Comparison of ENCODE assay signal across 9 cellular contexts in genomic region chr15:58546635-58547627, GRCh38.
DNase-seq lines count a peak whose midpoint lies in the region; ATAC-seq and TF ChIP-seq lines count a peak whose summit lies in the region.
"Had no signal": no experiment of that assay in that cellular context is flagged by ENCODE, and none has a peak within 500 bp of the region (broad histone marks: within the 10 kb centered on the region; RNA-seq: fewer than 3 reads in every experiment).

No MANE protein-coding gene starts in this region.

- peak overlapping the region; percentile 97 for H3K27ac Mint-ChIP-seq in activated CD4-positive, alpha-beta T cell treated with anti-CD3 and anti-CD28 coated beads, Interleukin-2, amount 10 ng/mL, durations not matched to agents 24 days and 14 days
- H3K27ac Mint-ChIP-seq in type B pancreatic cell, result peak overlapping the region; percentile 8

- H3K27ac ChIP-seq in adrenal gland, result peak overlapping the region; percentile 73 to 93 (median 78)

- no peak for TF ChIP-seq CTCF in adrenal gland (IDR thresholded peaks at IDR 0.05)
- no peak for TF ChIP-seq CTCF in kidney epithelial cell (IDR thresholded peaks at IDR 0.05; ENCODE audit: insufficient read depth, low read length, poor library complexity, severe bottlenecking)
- no peak for TF ChIP-seq CTCF in type B pancreatic cell (conservative IDR thresholded peaks at IDR 0.05)

- H3K27me3 ChIP-seq in adrenal gland (no peaks in the 10 kb centered on the region), kidney epithelial cell (ENCODE audit: control insufficient read depth, insufficient read depth, low read length) (no peaks in the 10 kb centered on the region)

- H3K4me3 Mint-ChIP-seq in activated CD4-positive, alpha-beta T cell treated with anti-CD3 and anti-CD28 coated beads, Interleukin-2, amount 10 ng/mL, durations not matched to agents 24 days and 14 days, result peak overlapping the region; percentile 25
- H3K4me3 Mint-ChIP-seq in type B pancreatic cell, result no peak overlapping the region

- no peak for DNase-seq in activated CD4-positive, alpha-beta T cell treated with anti-CD3 and anti-CD28 coated beads, Interleukin-2, amount 10 ng/mL, durations not matched to agents 24 days and 14 days
- DNase-seq in activated CD4-positive, alpha-beta T cell treated with anti-CD3 and anti-CD28 coated beads for 4 hours, result no peak
- DNase-seq in adrenal gland, result peak; percentile 77 to 93 (median 92)
- DNase-seq in kidney epithelial cell (ENCODE audit: low read depth), result peak; percentile 97
- DNase-seq in type B pancreatic cell (ENCODE audit: extremely low spot score, unreplicated experiment), result no peak
- DNase-seq: COR-L47 had no signal

- H3K36me3 ChIP-seq in adrenal gland (replicated peaks in 1 of 2) (no peaks in the 10 kb centered on the region), kidney epithelial cell (ENCODE audit: control insufficient read depth, insufficient read depth, low read length) (no peaks in the 10 kb centered on the region)

- H3K4me1 ChIP-seq in adrenal gland (replicated peaks in 1 of 2), result peaks cover 10 to 18% of the 10 kb centered on the region in 2 donors

- 36 to 63% (median 40%) methylated on average over 13 of the region's 13 CpGs for WGBS in adrenal gland, 4 donors

- no peak overlapping the region for H3K4me3 ChIP-seq in adrenal gland
- no peak overlapping the region for H3K4me3 ChIP-seq in kidney epithelial cell (ENCODE audit: low read depth, low read length)

- H3K9me3 ChIP-seq in adrenal gland (replicated peaks in 1 of 3), result no peaks in the 10 kb centered on the region

- peaks cover 60% of the 10 kb centered on the region for H3K4me1 Mint-ChIP-seq in activated CD4-positive, alpha-beta T cell treated with anti-CD3 and anti-CD28 coated beads, Interleukin-2, amount 10 ng/mL, durations not matched to agents 24 days and 14 days
- peaks cover 26% of the 10 kb centered on the region for H3K4me1 Mint-ChIP-seq in type B pancreatic cell (ENCODE audit: unreplicated experiment)

- ATAC-seq in GM21390 (IDR thresholded peaks at IDR 0.05; ENCODE audit: unreplicated experiment), result no peak
- no peak for ATAC-seq in HG03095 (IDR thresholded peaks at IDR 0.05; ENCODE audit: unreplicated experiment)
- no peak for ATAC-seq in GM19328 (IDR thresholded peaks at IDR 0.05; ENCODE audit: unreplicated experiment)

- H3K27me3 Mint-ChIP-seq in activated CD4-positive, alpha-beta T cell treated with anti-CD3 and anti-CD28 coated beads, Interleukin-2, amount 10 ng/mL, durations not matched to agents 24 days and 14 days, result no peaks in the 10 kb centered on the region
- no peaks in the 10 kb centered on the region for H3K27me3 Mint-ChIP-seq in type B pancreatic cell

- intact Hi-C loops in activated CD4-positive, alpha-beta T cell treated with anti-CD3 and anti-CD28 coated beads, Interleukin-2, amount 10 ng/mL, durations not matched to agents 24 days and 14 days (cut with micrococcal nuclease), result loop anchor here (5.0 kb wide), 1 partner anchor 75 kb away; no protein-coding TSS in a partner anchor
- intact Hi-C loops in adrenal gland (cut with DNase I), result loop anchor here in 1 of 2 donors (10.0 kb wide), 1 partner anchor 112 kb away; the partner anchor contains the start of gene LIPC

- TF ChIP-seq POLR2A in adrenal gland (IDR thresholded peaks at IDR 0.05), result peak in 1 of 2 donors; percentile 66

- H3K9me3 Mint-ChIP-seq in activated CD4-positive, alpha-beta T cell treated with anti-CD3 and anti-CD28 coated beads, Interleukin-2, amount 10 ng/mL, durations not matched to agents 24 days and 14 days, result peaks cover 10% of the 10 kb centered on the region
- no peaks in the 10 kb centered on the region for H3K9me3 Mint-ChIP-seq in type B pancreatic cell

- peaks cover 14% of the 10 kb centered on the region for H3K36me3 Mint-ChIP-seq in activated CD4-positive, alpha-beta T cell treated with anti-CD3 and anti-CD28 coated beads, Interleukin-2, amount 10 ng/mL, durations not matched to agents 24 days and 14 days (ENCODE audit: low read depth)
- no peaks in the 10 kb centered on the region for H3K36me3 Mint-ChIP-seq in type B pancreatic cell

Comparison
In these comparisons a context has a peak if more than half of its experiments do, and no peak if none do; other contexts are left out.
1. DNase-seq: peak in adrenal gland (7 of 7) and kidney epithelial cell (single experiment); none in activated CD4-positive, alpha-beta T cell treated with anti-CD3 and anti-CD28 coated beads, Interleukin-2, amount 10 ng/mL, durations not matched to agents 24 days and 14 days (single experiment), activated CD4-positive, alpha-beta T cell treated with anti-CD3 and anti-CD28 coated beads for 4 hours (0 of 2) and type B pancreatic cell (single experiment).